Comparison of ENCODE assay signal across 8 cellular contexts in genomic region chr15:69462493-69463181, GRCh38.
DNase-seq lines count a peak whose midpoint lies in the region; ATAC-seq and TF ChIP-seq lines count a peak whose summit lies in the region.

No MANE protein-coding gene starts in this region.

- no peaks in the 10 kb centered on the region for H3K9me2 ChIP-seq in OCI-LY1 (ENCODE audit: low read depth, low read length)

- H3K79me2 ChIP-seq in OCI-LY1 (ENCODE audit: insufficient read depth, low read length) = no peaks in the 10 kb centered on the region

- peak overlapping the region; percentile 56; the same call in 1 of the 2 replicates for H2AFZ ChIP-seq in OCI-LY1 (ENCODE audit: low read length)

- ATAC-seq in GM21447 (IDR thresholded peaks at IDR 0.05; ENCODE audit: unreplicated experiment) = peak; percentile 88

- peak; percentile 84 for TF ChIP-seq CTCF in OCI-LY1 (IDR thresholded peaks at IDR 0.05; ENCODE audit: low read length)

- peak overlapping the region; percentile 79 for H3K4me2 ChIP-seq in OCI-LY1 (ENCODE audit: low read length)

- DNase-seq in DMS 273 (lab: John Stamatoyannopoulos, UW; ENCODE audit: unreplicated experiment) = peak; percentile 97
- peak; percentile 100 for DNase-seq in HuH-7.5 (ENCODE audit: low spot score)
- DNase-seq in activated T-cell treated with anti-CD3 and anti-CD28 coated beads for 1 hour (ENCODE audit: low read depth) = peak; percentile 90
- DNase-seq in epidermal melanocyte (ENCODE audit: insufficient read length, low spot score) = peak; percentile 99
- peak; percentile 96 for DNase-seq in midbrain (lab: John Stamatoyannopoulos, UW)
- peak; percentile 89 for DNase-seq in stimulated activated CD8-positive, alpha-beta memory T cell treated with anti-CD3 and anti-CD28 coated beads, Interleukin-15, amount 100 ng/mL, for 48 hours (ENCODE audit: low read depth in 2 of 2)

- peaks cover 1% of the 10 kb centered on the region; the same call in 1 of the 2 replicates for H3K36me3 ChIP-seq in OCI-LY1 (ENCODE audit: insufficient read depth, low read length)

- no peaks in the 10 kb centered on the region for H4K20me1 ChIP-seq in OCI-LY1 (ENCODE audit: insufficient read depth, low read length)

- H3K9me3 ChIP-seq in OCI-LY1 (ENCODE audit: low read length) = no peaks in the 10 kb centered on the region

- peaks cover 19% of the 10 kb centered on the region for H3K4me1 ChIP-seq in OCI-LY1 (ENCODE audit: insufficient read depth, low read length, severe bottlenecking)

- 0 out of 2 replicates have a peak, but pooled peaks cover 8% of the 10 kb centered on the region for H3K27me3 ChIP-seq in OCI-LY1 (ENCODE audit: insufficient read depth, low read length)

- no peaks in the 10 kb centered on the region for H3F3A ChIP-seq in OCI-LY1 (ENCODE audit: insufficient read depth, low read length)

- H3K4me3 ChIP-seq in OCI-LY1 (ENCODE audit: low read depth, low read length, poor library complexity, severe bottlenecking) = peak overlapping the region; percentile 64

- peak overlapping the region; percentile 74 for H3K9ac ChIP-seq in OCI-LY1 (ENCODE audit: low read length)

- H3K27ac ChIP-seq in OCI-LY1 (ENCODE audit: low read depth, low read length, poor library complexity, severe bottlenecking) = no peak overlapping the region
